In genomic region chr15:56017920-56018319, GRCh38 we compare ENCODE assay signal across 1 cellular context.
TF ChIP-seq lines count a peak whose summit lies in the region.

No MANE protein-coding gene starts in this region.

TF ChIP-seq in H1, 55 proteins besides CTCF, POLR2A, EP300 and RAD21:
- TF ChIP-seq JUN (IDR thresholded peaks at IDR 0.05; ENCODE audit: low read depth, low read length), result no peak
- TF ChIP-seq TEAD4 (IDR thresholded peaks at IDR 0.05; ENCODE audit: low read depth, low read length), result no peak
- TF ChIP-seq KDM5A (IDR thresholded peaks at IDR 0.05; ENCODE audit: low read length), result no peak
- TF ChIP-seq TAF1 (IDR thresholded peaks at IDR 0.05; ENCODE audit: low read depth, low read length), result no peak
- no peak for TF ChIP-seq HDAC2 (IDR thresholded peaks at IDR 0.05; ENCODE audit: borderline replicate concordance in 1 of 2, low read depth in 2 of 2, low read length in 2 of 2)
- no peak for TF ChIP-seq SRF (IDR thresholded peaks at IDR 0.05; ENCODE audit: low read depth, low read length)
- no peak for TF ChIP-seq MAX (IDR thresholded peaks at IDR 0.05)
